ENCODE assay signal across 8 cellular contexts in the genomic region with DNA sequence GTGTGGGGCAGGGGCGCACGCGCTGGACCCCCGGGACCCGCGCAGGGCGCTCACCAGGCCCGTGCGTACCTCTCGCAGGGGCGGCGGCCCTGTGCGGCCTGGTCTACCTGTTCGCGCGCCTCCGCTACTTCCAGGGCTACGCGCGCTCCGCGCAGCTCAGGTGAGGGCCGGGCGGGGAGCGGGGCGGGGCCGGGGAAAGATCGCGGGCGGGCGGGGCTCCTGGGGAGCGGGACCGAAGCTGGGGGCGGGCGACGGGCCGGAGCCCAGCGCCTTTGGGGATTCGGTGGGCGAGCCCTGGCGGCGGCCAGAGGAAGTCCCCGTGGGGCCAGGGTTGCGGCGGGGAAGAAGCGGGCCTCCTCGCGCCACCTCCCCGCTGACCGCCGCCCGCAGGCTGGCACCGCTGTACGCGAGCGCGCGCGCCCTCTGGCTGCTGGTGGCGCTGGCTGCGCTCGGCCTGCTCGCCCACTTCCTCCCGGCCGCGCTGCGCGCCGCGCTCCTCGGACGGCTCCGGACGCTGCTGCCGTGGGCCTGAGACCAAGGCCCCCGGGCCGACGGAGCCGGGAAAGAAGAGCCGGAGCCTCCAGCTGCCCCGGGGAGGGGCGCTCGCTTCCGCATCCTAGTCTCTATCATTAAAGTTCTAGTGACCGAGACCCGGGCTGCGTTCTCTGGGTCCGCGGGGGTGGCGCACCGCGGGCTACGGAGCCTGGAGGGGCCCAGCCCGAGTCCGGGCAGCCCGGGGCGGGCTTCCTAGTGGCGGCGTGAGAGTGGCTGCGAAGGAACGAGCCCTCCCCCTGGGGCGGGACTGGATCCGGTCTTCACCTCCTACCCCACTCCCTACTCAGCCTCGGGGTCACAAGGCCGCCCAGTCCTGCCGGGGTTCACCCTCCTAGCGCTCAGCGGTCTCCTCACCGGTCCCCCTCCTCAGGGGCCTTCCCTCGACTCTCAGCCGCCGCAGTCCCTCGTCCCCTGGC. TPM values are rescaled to one million over a fixed set of nuclear protein-coding genes. Genes with fewer than 3 reads are reported as not detected.
A peak's percentile ranks its signal among the peaks of the same experiment; 100 is the strongest.
DNase-seq lines count a peak whose midpoint lies in the region; ATAC-seq, FAIRE-seq and TF ChIP-seq lines count a peak whose summit lies in the region.

No MANE protein-coding gene starts in this region.

- ATAC-seq in GM18873 (IDR thresholded peaks at IDR 0.05; ENCODE audit: low FRiP score, unreplicated experiment) (peak; percentile 66), HG03066 (IDR thresholded peaks at IDR 0.05; ENCODE audit: low read depth, unreplicated experiment) (peak; percentile 65), HepG2 (peak; percentile 67)

- H3K4me1 ChIP-seq in BLaER1, result peaks cover 61% of the 10 kb centered on the region
- peaks cover 39% of the 10 kb centered on the region for H3K4me1 ChIP-seq in HepG2 (ENCODE audit: insufficient read depth, low read length)

- no peaks in the 10 kb centered on the region for H3K79me2 ChIP-seq in HepG2 (ENCODE audit: insufficient read depth, low read length)

- H4K20me1 ChIP-seq in BLaER1, result peaks cover 39% of the 10 kb centered on the region
- H4K20me1 ChIP-seq in HepG2 (ENCODE audit: insufficient read depth, low read length), result 0 out of 2 replicates have a peak, but pooled peaks cover under 1% of the 10 kb centered on the region

- H3K27me3 ChIP-seq in BLaER1 (no peaks in the 10 kb centered on the region), HepG2 (ENCODE audit: control insufficient read depth in 1 of 2, insufficient read depth in 2 of 2, low read length in 2 of 2) (no peaks in the 10 kb centered on the region)

- H3K4me2 ChIP-seq in BLaER1, result peak overlapping the region; percentile 99
- peak overlapping the region; percentile 86 for H3K4me2 ChIP-seq in HepG2 (ENCODE audit: low read depth, low read length)

- H3K9me3 ChIP-seq in BLaER1 (no peaks in the 10 kb centered on the region), HepG2 (ENCODE audit: low read length) (no peaks in the 10 kb centered on the region)

- H3K9ac ChIP-seq in BLaER1, result peak overlapping the region; percentile 79
- peak overlapping the region; percentile 76 for H3K9ac ChIP-seq in HepG2 (ENCODE audit: insufficient read depth, low read depth, low read length)

- DNase-seq in NCI-H345 (lab: John Stamatoyannopoulos, UW) (peak; percentile 89), dermis blood vessel endothelial cell (peak; percentile 89), HepG2 (ENCODE audit: low spot score) (peak; percentile 63)
- DNase-seq in activated CD4-positive, alpha-beta T cell treated with anti-CD3 and anti-CD28 coated beads for 4 hours, result peak; percentile 66 to 68
- peak; percentile 60 to 73 for DNase-seq in stimulated activated CD4-positive, alpha-beta T cell treated with anti-CD3 and anti-CD28 coated beads, Interleukin-4, amount 100 ng/mL, for 4 hours

- in situ Hi-C loops in HepG2 (cut with HindIII; ENCODE audit: extremely low pct_ligation_motif_present, low pct_unique_long_range_greater_than_20kb), result no loop called here

- POLR2A ChIA-PET in HepG2 (lab: Yijun Ruan, JAX), result interaction anchor here (0.7 to 2.3 kb wide), 10 partner anchors 23 to 172 kb away, joined by 3 to 11 read pairs (median 5); partner anchors contain the start of genes HNRNPH1, MAML1 and SQSTM1

- FAIRE-seq in HepG2 (lab: Jason Lieb, UNC), result no peak

- BruUV-seq in HepG2 (replicated peaks; lab: Mats Ljungman, UMichigan), result no TSS peak

- TF ChIP-seq POLR2A in HepG2 (IDR thresholded peaks at IDR 0.05; ENCODE audit: insufficient read depth in 1 of 2, low read depth in 2 of 2, low read length in 2 of 2), result 0 out of 4 replicates have a peak, but pooled peaks of 1 of the 2 experiments have one; percentile 25

- 10% methylated on average over 9 of the region's 113 CpGs for WGBS in HepG2 (ENCODE audit: low lambda C conversion rate)

- TF ChIP-seq RAD21 in HepG2 (CRISPR knock-in tag; IDR thresholded peaks at IDR 0.05), result peak; percentile 94

- H3K27ac ChIP-seq in BLaER1 (peak overlapping the region; percentile 81), HepG2 (ENCODE audit: extremely low read length, insufficient read depth, low read length) (peak overlapping the region; percentile 77)

- CTCF ChIA-PET in HepG2 (lab: Yijun Ruan, JAX; ENCODE audit: low intra/inter-chr PET ratio, low total read pairs), result interaction anchor here (0.5 to 2.5 kb wide), 4 partner anchors 12 to 128 kb away, joined by 3 to 11 read pairs (median 4); no protein-coding TSS in a partner anchor

- peak; percentile 71; the same call in 1 of the 2 replicates for TF ChIP-seq CTCF in HepG2 (CRISPR knock-in tag; IDR thresholded peaks at IDR 0.05)

- intact Hi-C loops in HepG2 (cut with micrococcal nuclease; ENCODE audit: unreplicated experiment), result loop anchor here (2.0 kb wide), 1 partner anchor 33 kb away; no protein-coding TSS in a partner anchor

- TF ChIP-seq EP300 in HepG2 (IDR thresholded peaks at IDR 0.05; ENCODE audit: low read depth in 2 of 2, low read length in 2 of 2) (no peak), HepG2 (CRISPR knock-in tag; IDR thresholded peaks at IDR 0.05; ENCODE audit: borderline replicate concordance) (no peak)

- H3K36me3 ChIP-seq in BLaER1 (peaks cover 42% of the 10 kb centered on the region), HepG2 (replicated peaks in 1 of 2; ENCODE audit: control insufficient read depth in 1 of 2, insufficient read depth in 2 of 2, low read length in 2 of 2) (peaks cover 23 to 34% of the 10 kb centered on the region in 2 experiments; a peak in 4 of 5 replicates)

- no peak overlapping the region for H2AFZ ChIP-seq in HepG2 (ENCODE audit: low read length)

- H3K4me3 ChIP-seq in BLaER1, result peak overlapping the region; percentile 69
- peak overlapping the region; percentile 58 to 78 (median 76) for H3K4me3 ChIP-seq in HepG2 (replicated peaks in 1 of 3; ENCODE audit: insufficient read depth in 1 of 3, low read depth in 2 of 3, low read length in 3 of 3)

RNA-seq across cellular contexts. Expression of gene LTC4S, which starts 2.4 kb away (rescaled TPM):
- 0.79 and 0.85 TPM in 2 replicates for total RNA-seq in dermis blood vessel endothelial cell
- total RNA-seq in HepG2 (2016; rRNA removed; fragmentation: Illumina TruSeq; extraction: Trizol), result 0.35 TPM in 1 of 2 replicates, not detected in the other
- not detected in 2 replicates for total RNA-seq in HepG2 (2016; cell fraction: cytosol; rRNA removed; fragmentation: Illumina TruSeq; extraction: Trizol; ENCODE audit: low read depth)
- total RNA-seq in HepG2 (2016; cell fraction: insoluble cytoplasmic fraction; rRNA removed; fragmentation: Illumina TruSeq; extraction: Trizol), result 0.30 TPM in 1 of 2 replicates, not detected in the other
- not detected in 2 replicates for total RNA-seq in HepG2 (2016; cell fraction: membrane; rRNA removed; fragmentation: Illumina TruSeq; extraction: Trizol)
- 0.56 TPM in 1 of 2 replicates, not detected in the other for total RNA-seq in HepG2 (2016; cell fraction: nucleus; rRNA removed; fragmentation: Illumina TruSeq; extraction: Trizol)
- not detected in 2 replicates for polyA plus RNA-seq in HepG2 (2011; rRNA removed)
- not detected in 2 replicates for polyA plus RNA-seq in HepG2 (2011; cell fraction: cytosol; rRNA removed)
- 0.78 and 0.82 TPM in 2 replicates for polyA plus RNA-seq in HepG2 (2011; cell fraction: nucleus; rRNA removed)
- not detected in 2 replicates for polyA plus RNA-seq in HepG2 (2012)
- not detected in 2 replicates for polyA plus RNA-seq in HepG2 (2016; cell fraction: cytosol; fragmentation: Illumina TruSeq; extraction: Trizol; ENCODE audit: low read depth)
- not detected in 2 replicates for polyA plus RNA-seq in HepG2 (2016; cell fraction: insoluble cytoplasmic fraction; fragmentation: Illumina TruSeq; extraction: Trizol; ENCODE audit: low read depth)
- polyA plus RNA-seq in HepG2 (2016; cell fraction: membrane; fragmentation: Illumina TruSeq; extraction: Trizol; ENCODE audit: low read depth), result not detected in 2 replicates
- polyA plus RNA-seq in HepG2 (2016; cell fraction: nucleus; fragmentation: Illumina TruSeq; extraction: Trizol; ENCODE audit: insufficient read depth, low read depth), result 0.91 and 1.1 TPM in 2 replicates
- polyA minus RNA-seq in HepG2 (2011; rRNA and poly(A)+ RNA removed; ENCODE audit: low replicate concordance), result 0.44 and 0.47 TPM in 2 replicates
- polyA minus RNA-seq in HepG2 (2011; cell fraction: cytosol; rRNA and poly(A)+ RNA removed), result not detected in 2 replicates
- polyA minus RNA-seq in HepG2 (2011; cell fraction: nucleus; rRNA and poly(A)+ RNA removed), result not detected in 2 replicates

RNA-seq across cellular contexts. Expression of gene MGAT4B, which starts 10.5 kb away (rescaled TPM):
- total RNA-seq in dermis blood vessel endothelial cell (229 and 248 TPM in 2 replicates), HepG2 (2016; rRNA removed; fragmentation: Illumina TruSeq; extraction: Trizol) (69.2 and 93.5 TPM in 2 replicates)
- 62.1 and 64.9 TPM in 2 replicates for total RNA-seq in HepG2 (2016; cell fraction: cytosol; rRNA removed; fragmentation: Illumina TruSeq; extraction: Trizol; ENCODE audit: low read depth)
- 62.4 and 88.8 TPM in 2 replicates for total RNA-seq in HepG2 (2016; cell fraction: insoluble cytoplasmic fraction; rRNA removed; fragmentation: Illumina TruSeq; extraction: Trizol)
- total RNA-seq in HepG2 (2016; cell fraction: membrane; rRNA removed; fragmentation: Illumina TruSeq; extraction: Trizol), result 158 and 164 TPM in 2 replicates
- 79.6 and 99.8 TPM in 2 replicates for total RNA-seq in HepG2 (2016; cell fraction: nucleus; rRNA removed; fragmentation: Illumina TruSeq; extraction: Trizol)
- polyA plus RNA-seq in HepG2 (2011; rRNA removed), result 130 and 170 TPM in 2 replicates
- 134 and 140 TPM in 2 replicates for polyA plus RNA-seq in HepG2 (2011; cell fraction: cytosol; rRNA removed)
- polyA plus RNA-seq in HepG2 (2011; cell fraction: nucleus; rRNA removed), result 514 and 596 TPM in 2 replicates
- 117 and 181 TPM in 2 replicates for polyA plus RNA-seq in HepG2 (2012)
- 82.9 and 88.8 TPM in 2 replicates for polyA plus RNA-seq in HepG2 (2016; cell fraction: cytosol; fragmentation: Illumina TruSeq; extraction: Trizol; ENCODE audit: low read depth)
- polyA plus RNA-seq in HepG2 (2016; cell fraction: insoluble cytoplasmic fraction; fragmentation: Illumina TruSeq; extraction: Trizol; ENCODE audit: low read depth), result 78.6 and 97.2 TPM in 2 replicates
- polyA plus RNA-seq in HepG2 (2016; cell fraction: membrane; fragmentation: Illumina TruSeq; extraction: Trizol; ENCODE audit: low read depth), result 156 and 172 TPM in 2 replicates
- polyA plus RNA-seq in HepG2 (2016; cell fraction: nucleus; fragmentation: Illumina TruSeq; extraction: Trizol; ENCODE audit: insufficient read depth, low read depth), result 171 and 174 TPM in 2 replicates
- 166 and 188 TPM in 2 replicates for polyA minus RNA-seq in HepG2 (2011; rRNA and poly(A)+ RNA removed; ENCODE audit: low replicate concordance)
- polyA minus RNA-seq in HepG2 (2011; cell fraction: cytosol; rRNA and poly(A)+ RNA removed), result 100 and 102 TPM in 2 replicates
- polyA minus RNA-seq in HepG2 (2011; cell fraction: nucleus; rRNA and poly(A)+ RNA removed), result 118 and 140 TPM in 2 replicates

RNA-seq across cellular contexts. Expression of gene SQSTM1, which starts 24.6 kb away (rescaled TPM):
- total RNA-seq in dermis blood vessel endothelial cell (644 and 1,006 TPM in 2 replicates), HepG2 (2016; rRNA removed; fragmentation: Illumina TruSeq; extraction: Trizol) (160 and 161 TPM in 2 replicates)
- 45.2 and 49.8 TPM in 2 replicates for total RNA-seq in HepG2 (2016; cell fraction: cytosol; rRNA removed; fragmentation: Illumina TruSeq; extraction: Trizol; ENCODE audit: low read depth)
- total RNA-seq in HepG2 (2016; cell fraction: insoluble cytoplasmic fraction; rRNA removed; fragmentation: Illumina TruSeq; extraction: Trizol), result 158 and 162 TPM in 2 replicates
- 63.1 and 66.1 TPM in 2 replicates for total RNA-seq in HepG2 (2016; cell fraction: membrane; rRNA removed; fragmentation: Illumina TruSeq; extraction: Trizol)
- 98.3 and 116 TPM in 2 replicates for total RNA-seq in HepG2 (2016; cell fraction: nucleus; rRNA removed; fragmentation: Illumina TruSeq; extraction: Trizol)
- 90.9 and 126 TPM in 2 replicates for polyA plus RNA-seq in HepG2 (2011; rRNA removed)
- 81.2 and 85.2 TPM in 2 replicates for polyA plus RNA-seq in HepG2 (2011; cell fraction: cytosol; rRNA removed)
- polyA plus RNA-seq in HepG2 (2011; cell fraction: nucleus; rRNA removed), result 240 and 268 TPM in 2 replicates
- polyA plus RNA-seq in HepG2 (2012), result 80.8 and 157 TPM in 2 replicates
- 43.0 and 45.0 TPM in 2 replicates for polyA plus RNA-seq in HepG2 (2016; cell fraction: cytosol; fragmentation: Illumina TruSeq; extraction: Trizol; ENCODE audit: low read depth)
- polyA plus RNA-seq in HepG2 (2016; cell fraction: insoluble cytoplasmic fraction; fragmentation: Illumina TruSeq; extraction: Trizol; ENCODE audit: low read depth), result 179 and 191 TPM in 2 replicates
- 48.5 and 49.4 TPM in 2 replicates for polyA plus RNA-seq in HepG2 (2016; cell fraction: membrane; fragmentation: Illumina TruSeq; extraction: Trizol; ENCODE audit: low read depth)
- 190 and 194 TPM in 2 replicates for polyA plus RNA-seq in HepG2 (2016; cell fraction: nucleus; fragmentation: Illumina TruSeq; extraction: Trizol; ENCODE audit: insufficient read depth, low read depth)
- 245 and 268 TPM in 2 replicates for polyA minus RNA-seq in HepG2 (2011; rRNA and poly(A)+ RNA removed; ENCODE audit: low replicate concordance)
- polyA minus RNA-seq in HepG2 (2011; cell fraction: cytosol; rRNA and poly(A)+ RNA removed), result 106 and 114 TPM in 2 replicates
- 238 and 284 TPM in 2 replicates for polyA minus RNA-seq in HepG2 (2011; cell fraction: nucleus; rRNA and poly(A)+ RNA removed)

Comparison
In these comparisons a context has a peak if more than half of its experiments do, and no peak if none do; other contexts are left out.
1. Peak in every context shown above with its lines: DNase-seq, ATAC-seq, H3K4me3 ChIP-seq and H3K27ac ChIP-seq.